Comparison of ENCODE assay signal across 23 cellular contexts in genomic region chr12:81811778-81812125, GRCh38. TPM values are rescaled to one million over a fixed set of nuclear protein-coding genes. Genes with fewer than 3 reads are reported as not detected.
DNase-seq lines count a peak whose midpoint lies in the region; ATAC-seq, FAIRE-seq and TF ChIP-seq lines count a peak whose summit lies in the region.
"Had no signal": no experiment of that assay in that cellular context is flagged by ENCODE, and none has a peak within 500 bp of the region (broad histone marks: within the 10 kb centered on the region; RNA-seq: fewer than 3 reads in every experiment).

No MANE protein-coding gene starts in this region.

- H3K4me2 ChIP-seq in GM23338: no peak overlapping the region
- peak overlapping the region; percentile 37 for H3K4me2 ChIP-seq in astrocyte (ENCODE audit: low read length)
- H3K4me2 ChIP-seq in neural progenitor cell: no peak overlapping the region

- H3K9me2 ChIP-seq in GM23338 (ENCODE audit: insufficient read depth): peaks cover 13% of the 10 kb centered on the region; the same call in 1 of the 2 replicates

- H3K27me3 ChIP-seq in GM23338 (ENCODE audit: insufficient read depth): no peaks in the 10 kb centered on the region
- no peaks in the 10 kb centered on the region for H3K27me3 ChIP-seq in astrocyte (ENCODE audit: insufficient read depth, low read length)
- no peaks in the 10 kb centered on the region for H3K27me3 ChIP-seq in neural progenitor cell
- no peaks in the 10 kb centered on the region for H3K27me3 ChIP-seq in upper lobe of right lung
- H3K27me3 ChIP-seq in heart right ventricle: peaks cover 0 to 20% (median 0%) of the 10 kb centered on the region in 7 donors

- H3K27me3 Mint-ChIP-seq in GM23338 (ENCODE audit: insufficient read depth, low read depth, poor library complexity): peaks cover 1% of the 10 kb centered on the region
- no peaks in the 10 kb centered on the region for H3K27me3 Mint-ChIP-seq in astrocyte (ENCODE audit: low read depth, unreplicated experiment)
- no peaks in the 10 kb centered on the region for H3K27me3 Mint-ChIP-seq in neural progenitor cell (ENCODE audit: insufficient read depth, low read depth)
- H3K27me3 Mint-ChIP-seq in immature natural killer cell (ENCODE audit: low read depth in 3 of 3): peaks cover 5 to 11% (median 7%) of the 10 kb centered on the region in 3 donors
- H3K27me3 Mint-ChIP-seq in activated T-cell treated with anti-CD3 and anti-CD28 coated beads, Interleukin-2, amount 50 U/mL, for 24 hours: peaks cover 10% of the 10 kb centered on the region
- H3K27me3 Mint-ChIP-seq: CD8-positive, alpha-beta memory T cell had no signal

- no peak overlapping the region for H3K4me3 ChIP-seq in GM23338
- H3K4me3 ChIP-seq in astrocyte (ENCODE audit: insufficient read depth, low read depth, low read length): no peak overlapping the region
- no peak overlapping the region for H3K4me3 ChIP-seq in neural progenitor cell
- no peak overlapping the region for H3K4me3 ChIP-seq in upper lobe of right lung
- no peak overlapping the region for H3K4me3 ChIP-seq in heart right ventricle
- H3K4me3 ChIP-seq: K562 had no signal

- intact Hi-C loops in upper lobe of right lung (cut with DNase I) (no loop called here), heart right ventricle (cut with DNase I) (no loop called here)

- no peaks in the 10 kb centered on the region for H3K9me3 ChIP-seq in astrocyte (ENCODE audit: insufficient read depth, low read depth, low read length)
- H3K9me3 ChIP-seq in neural progenitor cell (ENCODE audit: low read depth): no peaks in the 10 kb centered on the region
- H3K9me3 ChIP-seq in upper lobe of right lung: no peaks in the 10 kb centered on the region
- H3K9me3 ChIP-seq in heart right ventricle: peaks cover 0 to 15% (median 0%) of the 10 kb centered on the region in 11 donors

- H3K4me1 Mint-ChIP-seq in GM23338 (peaks cover 9% of the 10 kb centered on the region; the same call in 1 of the 3 replicates), astrocyte (ENCODE audit: low read depth, unreplicated experiment) (peaks cover 2% of the 10 kb centered on the region), neural progenitor cell (no peaks in the 10 kb centered on the region), immature natural killer cell (peaks cover 16 to 18% of the 10 kb centered on the region in 2 donors)
- peaks cover 32% of the 10 kb centered on the region for H3K4me1 Mint-ChIP-seq in activated T-cell treated with anti-CD3 and anti-CD28 coated beads, Interleukin-2, amount 50 U/mL, for 24 hours (ENCODE audit: low read depth)

- no peak overlapping the region for H3K4me3 Mint-ChIP-seq in GM23338
- no peak overlapping the region for H3K4me3 Mint-ChIP-seq in astrocyte (ENCODE audit: unreplicated experiment)
- no peak overlapping the region for H3K4me3 Mint-ChIP-seq in neural progenitor cell
- no peak overlapping the region for H3K4me3 Mint-ChIP-seq in immature natural killer cell
- no peak overlapping the region for H3K4me3 Mint-ChIP-seq in activated T-cell treated with anti-CD3 and anti-CD28 coated beads, Interleukin-2, amount 50 U/mL, for 24 hours
- H3K4me3 Mint-ChIP-seq: CD8-positive, alpha-beta memory T cell had no signal

- H3K36me3 Mint-ChIP-seq in GM23338 (ENCODE audit: low read depth) (no peaks in the 10 kb centered on the region), astrocyte (ENCODE audit: low read depth, unreplicated experiment) (no peaks in the 10 kb centered on the region), neural progenitor cell (no peaks in the 10 kb centered on the region), immature natural killer cell (peaks cover 0 to 5% (median 4%) of the 10 kb centered on the region in 3 donors)
- H3K36me3 Mint-ChIP-seq in activated T-cell treated with anti-CD3 and anti-CD28 coated beads, Interleukin-2, amount 50 U/mL, for 24 hours (ENCODE audit: low read depth): no peaks in the 10 kb centered on the region
- H3K36me3 Mint-ChIP-seq: CD14-positive monocyte had no signal

- H2AFZ ChIP-seq in GM23338 (peak overlapping the region; percentile 95), astrocyte (ENCODE audit: low read depth, low read length) (no peak overlapping the region), neural progenitor cell (replicated peaks) (peak overlapping the region; percentile 79)

- no peaks in the 10 kb centered on the region for H3K36me3 ChIP-seq in GM23338 (ENCODE audit: insufficient read depth)
- H3K36me3 ChIP-seq in astrocyte (ENCODE audit: insufficient read depth, low read length): no peaks in the 10 kb centered on the region
- no peaks in the 10 kb centered on the region for H3K36me3 ChIP-seq in neural progenitor cell
- no peaks in the 10 kb centered on the region for H3K36me3 ChIP-seq in upper lobe of right lung
- H3K36me3 ChIP-seq in heart right ventricle: no peaks in the 10 kb centered on the region

- FAIRE-seq in astrocyte (lab: Jason Lieb, UNC): no peak
- FAIRE-seq: GM12891, H54, K562 had no signal

- H3K79me2 ChIP-seq in GM23338 (replicated peaks; ENCODE audit: insufficient read depth): no peaks in the 10 kb centered on the region
- no peaks in the 10 kb centered on the region for H3K79me2 ChIP-seq in astrocyte (ENCODE audit: insufficient read depth, low read length)
- no peaks in the 10 kb centered on the region for H3K79me2 ChIP-seq in neural progenitor cell (ENCODE audit: low read depth)

- TF ChIP-seq CTCF in GM23338 (conservative IDR thresholded peaks at IDR 0.05; ENCODE audit: low read depth in 2 of 2): no peak
- no peak for TF ChIP-seq CTCF in astrocyte (IDR thresholded peaks at IDR 0.05; ENCODE audit: insufficient read depth, low read depth, low read length)
- no peak for TF ChIP-seq CTCF in neural progenitor cell (IDR thresholded peaks at IDR 0.05)
- TF ChIP-seq CTCF in upper lobe of right lung (IDR thresholded peaks at IDR 0.05): no peak
- TF ChIP-seq CTCF in heart right ventricle (IDR thresholded peaks at IDR 0.05): no peak

- 87 to 88% methylated on average over 5 of the region's 5 CpGs for WGBS in heart right ventricle, 2 donors

- peaks cover 2% of the 10 kb centered on the region; the same call in 1 of the 3 replicates for H3K9me3 Mint-ChIP-seq in GM23338
- H3K9me3 Mint-ChIP-seq in astrocyte (ENCODE audit: unreplicated experiment): peaks cover 21% of the 10 kb centered on the region
- peaks cover 9% of the 10 kb centered on the region for H3K9me3 Mint-ChIP-seq in neural progenitor cell
- peaks cover 0 to 6% (median 2%) of the 10 kb centered on the region in 6 donors for H3K9me3 Mint-ChIP-seq in immature natural killer cell
- H3K9me3 Mint-ChIP-seq in activated T-cell treated with anti-CD3 and anti-CD28 coated beads, Interleukin-2, amount 50 U/mL, for 24 hours: peaks cover 13% of the 10 kb centered on the region

- H4K20me1 ChIP-seq in GM23338 (replicated peaks; ENCODE audit: insufficient read depth) (no peaks in the 10 kb centered on the region), astrocyte (ENCODE audit: insufficient read depth, low read length) (no peaks in the 10 kb centered on the region), neural progenitor cell (ENCODE audit: low read depth) (no peaks in the 10 kb centered on the region)

- no peaks in the 10 kb centered on the region for H3F3A ChIP-seq in GM23338 (replicated peaks; ENCODE audit: low read depth)
- no peaks in the 10 kb centered on the region for H3F3A ChIP-seq in neural progenitor cell (ENCODE audit: low read depth)

- H3K9ac ChIP-seq in astrocyte (ENCODE audit: low read length) (no peak overlapping the region), neural progenitor cell (no peak overlapping the region)

- H3K27ac Mint-ChIP-seq in GM23338 (no peak overlapping the region), astrocyte (ENCODE audit: unreplicated experiment) (no peak overlapping the region), neural progenitor cell (no peak overlapping the region), immature natural killer cell (no peak overlapping the region)
- H3K27ac Mint-ChIP-seq in activated T-cell treated with anti-CD3 and anti-CD28 coated beads, Interleukin-2, amount 50 U/mL, for 24 hours: no peak overlapping the region
- H3K27ac Mint-ChIP-seq: CD8-positive, alpha-beta memory T cell had no signal

- no peak overlapping the region for H3K27ac ChIP-seq in GM23338 (ENCODE audit: low read depth)
- no peak overlapping the region for H3K27ac ChIP-seq in astrocyte (ENCODE audit: low read depth, low read length)
- H3K27ac ChIP-seq in neural progenitor cell: no peak overlapping the region
- H3K27ac ChIP-seq in upper lobe of right lung: no peak overlapping the region
- no peak overlapping the region for H3K27ac ChIP-seq in heart right ventricle
- H3K27ac ChIP-seq: RWPE1 had no signal

- DNase-seq in GM23338 (ENCODE audit: low spot score) (no peak), astrocyte (ENCODE audit: low read depth) (no peak), neural progenitor cell (ENCODE audit: low spot score) (peak; percentile 3), upper lobe of right lung (no peak), immature natural killer cell (no peak), heart right ventricle (no peak)
- DNase-seq in activated T-cell treated with anti-CD3 and anti-CD28 coated beads, Interleukin-2, amount 50 U/mL, for 24 hours: no peak
- DNase-seq: Calu3; CD8-positive, alpha-beta memory T cell; DMS79 treated with DMSO at 0.1 percent for 48 hours; GF-D8; NCI-H2029; NCI-H446 treated with DMSO at 0.1 percent for 48 hours; NCI-H526; SHP77 had no signal

- ATAC-seq in GM23338 (no peak), upper lobe of right lung (peak; percentile 33), heart right ventricle (no peak)
- ATAC-seq: K562 had no signal

- no peaks in the 10 kb centered on the region for H3K4me1 ChIP-seq in GM23338 (ENCODE audit: insufficient read depth)
- H3K4me1 ChIP-seq in astrocyte (ENCODE audit: insufficient read depth, low read length): peaks cover 3% of the 10 kb centered on the region
- H3K4me1 ChIP-seq in neural progenitor cell: peaks cover 9% of the 10 kb centered on the region
- no peaks in the 10 kb centered on the region for H3K4me1 ChIP-seq in upper lobe of right lung
- peaks cover 0 to 20% (median 0%) of the 10 kb centered on the region in 9 donors for H3K4me1 ChIP-seq in heart right ventricle

TF ChIP-seq in GM23338, 12 proteins besides CTCF, POLR2A, EP300 and RAD21:
- no peak for TF ChIP-seq STAT1 (IDR thresholded peaks at IDR 0.05; ENCODE audit: unreplicated experiment)
- TF ChIP-seq JUNB (IDR thresholded peaks at IDR 0.05; ENCODE audit: unreplicated experiment): no peak
- no peak for TF ChIP-seq ZNF331 (CRISPR knock-in tag; IDR thresholded peaks at IDR 0.05; ENCODE audit: low read depth)
- no peak for TF ChIP-seq CREB1 (CRISPR knock-in tag; IDR thresholded peaks at IDR 0.05; ENCODE audit: low read depth)
- TF ChIP-seq EZH2phosphoT487 (IDR thresholded peaks at IDR 0.05; ENCODE audit: unreplicated experiment): no peak
- no peak for TF ChIP-seq NANOG (IDR thresholded peaks at IDR 0.05; ENCODE audit: borderline replicate concordance)
- TF ChIP-seq ZNF114 (CRISPR knock-in tag; IDR thresholded peaks at IDR 0.05): no peak

RNA-seq across cellular contexts. Expression of gene PPFIA2, which starts 52.6 kb away (rescaled TPM):
- 5.9 and 7.2 TPM in 2 replicates for total RNA-seq in GM23338 (2014; rRNA removed; shearing (Covaris generic))
- polyA plus RNA-seq in GM23338 (2016; fragmentation: Nextera tagmentation; extraction: Ambion mirVana): 3.0 and 5.4 TPM in 2 replicates
- total RNA-seq in astrocyte: 0.59 and 1.3 TPM in 2 replicates
- 1.4 and 2.2 TPM in 2 replicates for total RNA-seq in neural progenitor cell (ENCODE audit: low replicate concordance)
- total RNA-seq in upper lobe of right lung: 1.4 TPM
- polyA plus RNA-seq in immature natural killer cell: not detected
- 1 to 10 TPM in 2 of 10 donors, under 1 TPM in 7, not detected in 1; 0.28 to 1.3 (median 0.60) TPM for total RNA-seq in heart right ventricle
- polyA plus RNA-seq in heart right ventricle: under 1 TPM; 0.15 to 0.32 TPM
- total RNA-seq: CD8-positive, alpha-beta memory T cell; HT-29; K562; LHCN-M2; SK-MEL-5 had no signal
- polyA plus RNA-seq: CD14-positive monocyte; CD8-positive, alpha-beta memory T cell; K562 had no signal
